Comparison of ENCODE assay signal across 1 cellular context in the genomic region with DNA sequence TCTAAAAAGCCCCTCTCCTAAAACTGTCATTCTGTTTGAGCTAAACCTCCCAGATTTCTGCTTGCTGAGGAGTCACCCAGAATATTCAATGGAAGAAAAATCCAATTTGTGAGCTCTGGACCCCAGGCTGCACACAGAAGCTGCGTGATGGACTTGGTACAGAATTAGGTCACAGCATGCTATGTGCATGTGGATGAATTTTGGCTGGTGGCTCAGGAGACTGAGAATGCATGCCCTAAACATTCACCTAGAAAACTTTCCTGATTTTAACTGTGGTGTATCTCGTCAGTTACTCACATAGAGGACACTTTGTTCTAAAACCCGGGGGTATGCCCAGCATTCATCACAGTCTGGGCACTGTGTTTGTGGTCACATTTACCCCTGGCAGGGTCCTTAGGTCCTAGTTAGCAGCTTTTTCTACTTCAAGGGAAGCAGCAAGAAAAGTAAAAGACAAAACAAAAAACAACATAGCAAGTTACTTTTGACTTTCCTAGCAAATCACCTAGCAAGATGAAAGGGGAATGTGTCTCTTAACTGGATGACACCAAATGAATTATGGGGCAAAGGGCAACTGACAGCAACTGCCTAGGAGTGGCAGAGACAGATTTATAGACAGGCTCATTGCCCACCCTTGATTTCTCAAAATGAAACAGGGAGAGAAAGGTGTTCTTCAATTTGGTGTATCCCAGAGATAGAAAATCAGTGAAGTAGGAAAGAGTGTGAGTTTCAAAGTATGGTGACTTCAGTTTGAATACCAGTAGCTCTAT.
TF ChIP-seq lines count a peak whose summit lies in the region.

No MANE protein-coding gene starts in this region.

TF ChIP-seq in IMR-90, 13 proteins besides CTCF, POLR2A, EP300 and RAD21:
- no peak for TF ChIP-seq MAFK (IDR thresholded peaks at IDR 0.05; ENCODE audit: low read depth, low read length)
- TF ChIP-seq FOS (IDR thresholded peaks at IDR 0.05; ENCODE audit: low read depth, low read length), result no peak
- no peak for TF ChIP-seq CHD1 (IDR thresholded peaks at IDR 0.05; ENCODE audit: low read depth, low read length)
- TF ChIP-seq RFX5 (IDR thresholded peaks at IDR 0.05; ENCODE audit: low read depth, low read length), result no peak
- no peak for TF ChIP-seq MAZ (IDR thresholded peaks at IDR 0.05; ENCODE audit: borderline replicate concordance, low read depth, low read length)
- no peak for TF ChIP-seq NFE2L2 (IDR thresholded peaks at IDR 0.05; ENCODE audit: low read depth, low read length)
- TF ChIP-seq, protein P1, sequence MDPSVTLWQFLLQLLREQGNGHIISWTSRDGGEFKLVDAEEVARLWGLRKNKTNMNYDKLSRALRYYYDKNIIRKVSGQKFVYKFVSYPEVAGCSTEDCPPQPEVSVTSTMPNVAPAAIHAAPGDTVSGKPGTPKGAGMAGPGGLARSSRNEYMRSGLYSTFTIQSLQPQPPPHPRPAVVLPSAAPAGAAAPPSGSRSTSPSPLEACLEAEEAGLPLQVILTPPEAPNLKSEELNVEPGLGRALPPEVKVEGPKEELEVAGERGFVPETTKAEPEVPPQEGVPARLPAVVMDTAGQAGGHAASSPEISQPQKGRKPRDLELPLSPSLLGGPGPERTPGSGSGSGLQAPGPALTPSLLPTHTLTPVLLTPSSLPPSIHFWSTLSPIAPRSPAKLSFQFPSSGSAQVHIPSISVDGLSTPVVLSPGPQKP (IDR thresholded peaks at IDR 0.05; ENCODE audit: borderline replicate concordance, low read depth, low read length), result no peak
